In genomic region chr12:132471858-132472255, GRCh38 we compare ENCODE assay signal across 19 cellular contexts. TPM values are rescaled to one million over a fixed set of nuclear protein-coding genes. Genes with fewer than 3 reads are reported as not detected.
A peak's percentile ranks its signal among the peaks of the same experiment; 100 is the strongest.
DNase-seq lines count a peak whose midpoint lies in the region; ATAC-seq and TF ChIP-seq lines count a peak whose summit lies in the region.
"Had no signal": no experiment of that assay in that cellular context is flagged by ENCODE, and none has a peak within 500 bp of the region (broad histone marks: within the 10 kb centered on the region; RNA-seq: fewer than 3 reads in every experiment).

No MANE protein-coding gene starts in this region.

- H3K27ac ChIP-seq in CD8-positive, alpha-beta T cell (ENCODE audit: low read depth, low read length), result no peak overlapping the region
- H3K27ac ChIP-seq: tibial nerve, VCaP had no signal

- H3K4me1 ChIP-seq in CD8-positive, alpha-beta T cell (ENCODE audit: insufficient read depth, low read length), result peaks cover 35% of the 10 kb centered on the region
- H3K4me1 ChIP-seq: tibial nerve had no signal

- H3K4me3 ChIP-seq in CD8-positive, alpha-beta T cell (ENCODE audit: low read depth, low read length), result no peak overlapping the region
- H3K4me3 ChIP-seq: body of pancreas, tibial nerve had no signal

- H3K9me3 ChIP-seq in CD8-positive, alpha-beta T cell (ENCODE audit: low read length), result no peaks in the 10 kb centered on the region
- H3K9me3 ChIP-seq: body of pancreas had no signal

- no peaks in the 10 kb centered on the region for H3K27me3 ChIP-seq in CD8-positive, alpha-beta T cell (ENCODE audit: insufficient read depth, low read length)
- H3K27me3 ChIP-seq: body of pancreas had no signal

- no peak for ATAC-seq in CD8-positive, alpha-beta T cell
- ATAC-seq in memory B cell (ENCODE audit: low read depth), result no peak

- H3K27me3 Mint-ChIP-seq in T-helper 2 cell treated with Interferon-gamma antibody and Interleukin-4, amounts not matched to agents 5 μg/mL and 100 μg/mL, for 36 hours (ENCODE audit: low read depth), result peaks cover 13% of the 10 kb centered on the region
- H3K27me3 Mint-ChIP-seq in CD8-positive, alpha-beta T cell (ENCODE audit: low read depth), result no peaks in the 10 kb centered on the region
- peaks cover 23% of the 10 kb centered on the region for H3K27me3 Mint-ChIP-seq in activated CD4-positive, alpha-beta memory T cell treated with anti-CD3 and anti-CD28 coated beads, Interleukin-2, amount 10 ng/mL, durations not matched to agents 7 days and 5 days
- no peaks in the 10 kb centered on the region for H3K27me3 Mint-ChIP-seq in memory B cell

- peaks cover 27% of the 10 kb centered on the region for H3K4me1 Mint-ChIP-seq in T-helper 2 cell treated with Interferon-gamma antibody and Interleukin-4, amounts not matched to agents 5 μg/mL and 100 μg/mL, for 36 hours (ENCODE audit: low read depth)
- peaks cover 46% of the 10 kb centered on the region for H3K4me1 Mint-ChIP-seq in CD8-positive, alpha-beta T cell (ENCODE audit: low read depth)
- H3K4me1 Mint-ChIP-seq in activated CD4-positive, alpha-beta memory T cell treated with anti-CD3 and anti-CD28 coated beads, Interleukin-2, amount 10 ng/mL, durations not matched to agents 7 days and 5 days, result peaks cover 34% of the 10 kb centered on the region
- H3K4me1 Mint-ChIP-seq in memory B cell, result peaks cover 44% of the 10 kb centered on the region

- no peak for DNase-seq in T-helper 2 cell treated with Interferon-gamma antibody and Interleukin-4, amounts not matched to agents 5 μg/mL and 100 μg/mL, for 36 hours (ENCODE audit: low spot score)
- no peak for DNase-seq in T-helper 2 cell
- DNase-seq in CD8-positive, alpha-beta T cell, result no peak
- no peak for DNase-seq in activated CD4-positive, alpha-beta memory T cell treated with anti-CD3 and anti-CD28 coated beads, Interleukin-2, amount 10 ng/mL, durations not matched to agents 7 days and 5 days
- DNase-seq in memory B cell (ENCODE audit: low spot score in 2 of 2), result no peak
- no peak for DNase-seq in T1000 (lab: John Stamatoyannopoulos, UW)
- no peak for DNase-seq in cerebellar cortex (ENCODE audit: low spot score)
- DNase-seq in NCI-H345 (lab: John Stamatoyannopoulos, UW), result no peak
- DNase-seq: cortex of kidney, foreskin fibroblast, hippocampal formation, mesendoderm, NCI-H1048, NCI-H82, RPMI8226 had no signal

- peak overlapping the region; percentile 73 for H3K27ac Mint-ChIP-seq in T-helper 2 cell treated with Interferon-gamma antibody and Interleukin-4, amounts not matched to agents 5 μg/mL and 100 μg/mL, for 36 hours
- H3K27ac Mint-ChIP-seq in CD8-positive, alpha-beta T cell, result no peak overlapping the region
- no peak overlapping the region for H3K27ac Mint-ChIP-seq in activated CD4-positive, alpha-beta memory T cell treated with anti-CD3 and anti-CD28 coated beads, Interleukin-2, amount 10 ng/mL, durations not matched to agents 7 days and 5 days
- peak overlapping the region; percentile 93 for H3K27ac Mint-ChIP-seq in memory B cell

- TF ChIP-seq CTCF in CD8-positive, alpha-beta T cell (IDR thresholded peaks at IDR 0.05), result no peak

- intact Hi-C loops in CD8-positive, alpha-beta T cell (cut with DNase I, micrococcal nuclease), result no loop called here

- no peaks in the 10 kb centered on the region for H3K9me3 Mint-ChIP-seq in T-helper 2 cell treated with Interferon-gamma antibody and Interleukin-4, amounts not matched to agents 5 μg/mL and 100 μg/mL, for 36 hours
- no peaks in the 10 kb centered on the region for H3K9me3 Mint-ChIP-seq in CD8-positive, alpha-beta T cell
- peaks cover 2% of the 10 kb centered on the region for H3K9me3 Mint-ChIP-seq in activated CD4-positive, alpha-beta memory T cell treated with anti-CD3 and anti-CD28 coated beads, Interleukin-2, amount 10 ng/mL, durations not matched to agents 7 days and 5 days
- no peaks in the 10 kb centered on the region for H3K9me3 Mint-ChIP-seq in memory B cell

- CTCF ChIA-PET in CD8-positive, alpha-beta T cell (lab: Charles Lee), result interaction anchor here (1.5 kb wide), 1 partner anchor 57 kb away, joined by 3 read pairs; no protein-coding TSS in a partner anchor
- CTCF ChIA-PET in activated CD4-positive, alpha-beta memory T cell treated with anti-CD3 and anti-CD28 coated beads, Interleukin-2, amount 10 ng/mL, durations not matched to agents 7 days and 5 days (lab: Charles Lee), result no interaction called here

- no peak overlapping the region for H3K4me3 Mint-ChIP-seq in T-helper 2 cell treated with Interferon-gamma antibody and Interleukin-4, amounts not matched to agents 5 μg/mL and 100 μg/mL, for 36 hours
- H3K4me3 Mint-ChIP-seq in CD8-positive, alpha-beta T cell, result peak overlapping the region; percentile 70
- peak overlapping the region; percentile 53 for H3K4me3 Mint-ChIP-seq in activated CD4-positive, alpha-beta memory T cell treated with anti-CD3 and anti-CD28 coated beads, Interleukin-2, amount 10 ng/mL, durations not matched to agents 7 days and 5 days
- no peak overlapping the region for H3K4me3 Mint-ChIP-seq in memory B cell

- H3K36me3 Mint-ChIP-seq in T-helper 2 cell treated with Interferon-gamma antibody and Interleukin-4, amounts not matched to agents 5 μg/mL and 100 μg/mL, for 36 hours (ENCODE audit: low read depth), result no peaks in the 10 kb centered on the region
- H3K36me3 Mint-ChIP-seq in CD8-positive, alpha-beta T cell, result no peaks in the 10 kb centered on the region
- H3K36me3 Mint-ChIP-seq in activated CD4-positive, alpha-beta memory T cell treated with anti-CD3 and anti-CD28 coated beads, Interleukin-2, amount 10 ng/mL, durations not matched to agents 7 days and 5 days (ENCODE audit: low read depth), result peaks cover 5% of the 10 kb centered on the region
- H3K36me3 Mint-ChIP-seq in memory B cell, result no peaks in the 10 kb centered on the region
- H3K36me3 Mint-ChIP-seq: CD14-positive monocyte had no signal

- POLR2A ChIA-PET in CD8-positive, alpha-beta T cell (lab: Charles Lee), result interaction anchor here (1.2 kb wide), 1 partner anchor 19 kb away, joined by 3 read pairs; no protein-coding TSS in a partner anchor
- POLR2A ChIA-PET in activated CD4-positive, alpha-beta memory T cell treated with anti-CD3 and anti-CD28 coated beads, Interleukin-2, amount 10 ng/mL, durations not matched to agents 7 days and 5 days (lab: Charles Lee), result no interaction called here

- no peaks in the 10 kb centered on the region for H3K36me3 ChIP-seq in CD8-positive, alpha-beta T cell (ENCODE audit: insufficient read depth, low read length)
- H3K36me3 ChIP-seq: tibial nerve had no signal

RNA-seq across cellular contexts. Expression of gene FBRSL1, which starts 18.1 kb away (rescaled TPM):
- 10 to 100 TPM; 78.5 to 82.0 TPM for total RNA-seq in CD8-positive, alpha-beta T cell
- total RNA-seq in activated CD4-positive, alpha-beta memory T cell treated with anti-CD3 and anti-CD28 coated beads, Interleukin-2, amount 10 ng/mL, durations not matched to agents 7 days and 5 days, result 10 to 100 TPM; 36.7 to 47.0 TPM

Comparison
In these comparisons a context has a peak if more than half of its experiments do, and no peak if none do; other contexts are left out.
1. H3K27ac Mint-ChIP-seq: peak in T-helper 2 cell treated with Interferon-gamma antibody and Interleukin-4, amounts not matched to agents 5 μg/mL and 100 μg/mL, for 36 hours (single experiment) and memory B cell (single experiment); none in CD8-positive, alpha-beta T cell (single experiment) and activated CD4-positive, alpha-beta memory T cell treated with anti-CD3 and anti-CD28 coated beads, Interleukin-2, amount 10 ng/mL, durations not matched to agents 7 days and 5 days (single experiment).
2. H3K4me3 Mint-ChIP-seq: peak in CD8-positive, alpha-beta T cell (single experiment) and activated CD4-positive, alpha-beta memory T cell treated with anti-CD3 and anti-CD28 coated beads, Interleukin-2, amount 10 ng/mL, durations not matched to agents 7 days and 5 days (single experiment); none in T-helper 2 cell treated with Interferon-gamma antibody and Interleukin-4, amounts not matched to agents 5 μg/mL and 100 μg/mL, for 36 hours (single experiment) and memory B cell (single experiment).